Comparison of ENCODE assay signal across 1 cellular context in the genomic region with DNA sequence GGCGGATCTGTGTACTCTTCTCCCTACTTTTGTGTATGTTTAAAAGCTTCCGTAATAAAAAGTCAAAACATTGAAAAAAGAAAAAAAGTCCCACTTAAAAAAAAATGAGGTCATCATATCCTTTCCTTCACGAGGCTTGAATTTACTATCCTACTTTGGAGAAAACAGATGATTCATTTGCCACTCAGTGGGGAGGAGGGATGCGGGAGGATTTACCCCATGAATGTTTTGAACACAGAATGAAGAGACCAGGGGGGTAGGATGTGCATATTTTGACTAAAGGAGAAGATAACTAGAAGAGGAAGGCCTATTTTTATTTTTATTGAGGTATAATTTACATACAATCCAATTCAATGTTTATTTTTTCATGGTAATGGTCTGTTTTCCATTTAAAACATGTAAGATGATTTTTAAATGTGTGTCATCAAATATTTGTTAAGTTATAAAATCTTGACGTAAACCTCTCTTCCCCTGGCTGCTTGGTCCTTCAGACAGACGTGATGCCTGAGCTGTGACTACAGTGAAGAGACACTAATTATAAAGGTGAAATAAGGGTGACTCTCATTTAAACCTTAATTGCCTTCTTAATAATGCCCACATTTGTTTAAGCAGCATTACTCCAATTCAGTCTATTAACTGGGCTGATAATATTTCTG.
TF ChIP-seq lines count a peak whose summit lies in the region.

No MANE protein-coding gene starts in this region.

TF ChIP-seq in SK-N-SH, 30 proteins besides CTCF, POLR2A, EP300 and RAD21:
- TF ChIP-seq GABPA (IDR thresholded peaks at IDR 0.05; ENCODE audit: low read depth) (no peak), IRF3 (IDR thresholded peaks at IDR 0.05; ENCODE audit: low read depth, low read length) (no peak), PBX3 (IDR thresholded peaks at IDR 0.05) (peak; percentile 65), FOXJ3 (CRISPR knock-in tag; IDR thresholded peaks at IDR 0.05) (no peak), SMC3 (IDR thresholded peaks at IDR 0.05; ENCODE audit: low read depth, low read length) (no peak), RCOR1 (IDR thresholded peaks at IDR 0.05; ENCODE audit: low read length) (no peak), MEF2A (IDR thresholded peaks at IDR 0.05; ENCODE audit: borderline replicate concordance, low read depth) (no peak), RFX5 (IDR thresholded peaks at IDR 0.05; ENCODE audit: low read length) (no peak), NRF1 (IDR thresholded peaks at IDR 0.05; ENCODE audit: low read depth, low read length) (no peak), MXI1 (IDR thresholded peaks at IDR 0.05; ENCODE audit: low read depth, low read length) (no peak), FOXM1 (IDR thresholded peaks at IDR 0.05; ENCODE audit: low read depth) (0 out of 2 replicates have a peak, but pooled peaks have one; percentile 43), RXRA (IDR thresholded peaks at IDR 0.05; ENCODE audit: borderline replicate concordance, low read depth) (peak; percentile 19; the same call in 1 of the 2 replicates), TAF1 (IDR thresholded peaks at IDR 0.05; ENCODE audit: borderline replicate concordance, low read depth, low read length) (no peak), CHD2 (IDR thresholded peaks at IDR 0.05; ENCODE audit: low read length, partially characterized antibody) (no peak), YY1 (IDR thresholded peaks at IDR 0.05; ENCODE audit: low read depth) (no peak), GATA2 (CRISPR knock-in tag; IDR thresholded peaks at IDR 0.05) (no peak), TCF12 (IDR thresholded peaks at IDR 0.05) (peak; percentile 65), NFIC (IDR thresholded peaks at IDR 0.05; ENCODE audit: borderline replicate concordance) (peak; percentile 49; the same call in 1 of the 2 replicates), EZH2phosphoT487 (IDR thresholded peaks at IDR 0.05; ENCODE audit: borderline replicate concordance, low read depth) (no peak), SIN3A (IDR thresholded peaks at IDR 0.05; ENCODE audit: borderline replicate concordance, low read depth, low read length) (no peak), JUND (IDR thresholded peaks at IDR 0.05) (peak; percentile 74), TEAD4 (IDR thresholded peaks at IDR 0.05; ENCODE audit: borderline replicate concordance, insufficient read depth) (peak; percentile 51; the same call in 1 of the 2 replicates), FOSL2 (IDR thresholded peaks at IDR 0.05; ENCODE audit: borderline replicate concordance, low read depth) (peak; percentile 83), POLR2AphosphoS5 (IDR thresholded peaks at IDR 0.05; ENCODE audit: low read depth, low read length) (no peak), ELF1 (IDR thresholded peaks at IDR 0.05) (no peak)
- TF ChIP-seq, protein P1, sequence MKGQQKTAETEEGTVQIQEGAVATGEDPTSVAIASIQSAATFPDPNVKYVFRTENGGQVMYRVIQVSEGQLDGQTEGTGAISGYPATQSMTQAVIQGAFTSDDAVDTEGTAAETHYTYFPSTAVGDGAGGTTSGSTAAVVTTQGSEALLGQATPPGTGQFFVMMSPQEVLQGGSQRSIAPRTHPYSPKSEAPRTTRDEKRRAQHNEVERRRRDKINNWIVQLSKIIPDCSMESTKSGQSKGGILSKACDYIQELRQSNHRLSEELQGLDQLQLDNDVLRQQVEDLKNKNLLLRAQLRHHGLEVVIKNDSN (IDR thresholded peaks at IDR 0.05; ENCODE audit: borderline replicate concordance, low read depth) = no peak
- TF ChIP-seq, protein P2, sequence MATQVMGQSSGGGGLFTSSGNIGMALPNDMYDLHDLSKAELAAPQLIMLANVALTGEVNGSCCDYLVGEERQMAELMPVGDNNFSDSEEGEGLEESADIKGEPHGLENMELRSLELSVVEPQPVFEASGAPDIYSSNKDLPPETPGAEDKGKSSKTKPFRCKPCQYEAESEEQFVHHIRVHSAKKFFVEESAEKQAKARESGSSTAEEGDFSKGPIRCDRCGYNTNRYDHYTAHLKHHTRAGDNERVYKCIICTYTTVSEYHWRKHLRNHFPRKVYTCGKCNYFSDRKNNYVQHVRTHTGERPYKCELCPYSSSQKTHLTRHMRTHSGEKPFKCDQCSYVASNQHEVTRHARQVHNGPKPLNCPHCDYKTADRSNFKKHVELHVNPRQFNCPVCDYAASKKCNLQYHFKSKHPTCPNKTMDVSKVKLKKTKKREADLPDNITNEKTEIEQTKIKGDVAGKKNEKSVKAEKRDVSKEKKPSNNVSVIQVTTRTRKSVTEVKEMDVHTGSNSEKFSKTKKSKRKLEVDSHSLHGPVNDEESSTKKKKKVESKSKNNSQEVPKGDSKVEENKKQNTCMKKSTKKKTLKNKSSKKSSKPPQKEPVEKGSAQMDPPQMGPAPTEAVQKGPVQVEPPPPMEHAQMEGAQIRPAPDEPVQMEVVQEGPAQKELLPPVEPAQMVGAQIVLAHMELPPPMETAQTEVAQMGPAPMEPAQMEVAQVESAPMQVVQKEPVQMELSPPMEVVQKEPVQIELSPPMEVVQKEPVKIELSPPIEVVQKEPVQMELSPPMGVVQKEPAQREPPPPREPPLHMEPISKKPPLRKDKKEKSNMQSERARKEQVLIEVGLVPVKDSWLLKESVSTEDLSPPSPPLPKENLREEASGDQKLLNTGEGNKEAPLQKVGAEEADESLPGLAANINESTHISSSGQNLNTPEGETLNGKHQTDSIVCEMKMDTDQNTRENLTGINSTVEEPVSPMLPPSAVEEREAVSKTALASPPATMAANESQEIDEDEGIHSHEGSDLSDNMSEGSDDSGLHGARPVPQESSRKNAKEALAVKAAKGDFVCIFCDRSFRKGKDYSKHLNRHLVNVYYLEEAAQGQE (IDR thresholded peaks at IDR 0.05; ENCODE audit: low read depth, low read length) = no peak
- TF ChIP-seq, protein P3, sequence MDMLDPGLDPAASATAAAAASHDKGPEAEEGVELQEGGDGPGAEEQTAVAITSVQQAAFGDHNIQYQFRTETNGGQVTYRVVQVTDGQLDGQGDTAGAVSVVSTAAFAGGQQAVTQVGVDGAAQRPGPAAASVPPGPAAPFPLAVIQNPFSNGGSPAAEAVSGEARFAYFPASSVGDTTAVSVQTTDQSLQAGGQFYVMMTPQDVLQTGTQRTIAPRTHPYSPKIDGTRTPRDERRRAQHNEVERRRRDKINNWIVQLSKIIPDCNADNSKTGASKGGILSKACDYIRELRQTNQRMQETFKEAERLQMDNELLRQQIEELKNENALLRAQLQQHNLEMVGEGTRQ (IDR thresholded peaks at IDR 0.05; ENCODE audit: borderline replicate concordance, low read depth, low read length) = no peak
- TF ChIP-seq, protein P4, sequence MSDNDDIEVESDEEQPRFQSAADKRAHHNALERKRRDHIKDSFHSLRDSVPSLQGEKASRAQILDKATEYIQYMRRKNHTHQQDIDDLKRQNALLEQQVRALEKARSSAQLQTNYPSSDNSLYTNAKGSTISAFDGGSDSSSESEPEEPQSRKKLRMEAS (IDR thresholded peaks at IDR 0.05; ENCODE audit: low read depth) = 0 out of 2 replicates have a peak, but pooled peaks have one; percentile 38
- TF ChIP-seq, protein P5, sequence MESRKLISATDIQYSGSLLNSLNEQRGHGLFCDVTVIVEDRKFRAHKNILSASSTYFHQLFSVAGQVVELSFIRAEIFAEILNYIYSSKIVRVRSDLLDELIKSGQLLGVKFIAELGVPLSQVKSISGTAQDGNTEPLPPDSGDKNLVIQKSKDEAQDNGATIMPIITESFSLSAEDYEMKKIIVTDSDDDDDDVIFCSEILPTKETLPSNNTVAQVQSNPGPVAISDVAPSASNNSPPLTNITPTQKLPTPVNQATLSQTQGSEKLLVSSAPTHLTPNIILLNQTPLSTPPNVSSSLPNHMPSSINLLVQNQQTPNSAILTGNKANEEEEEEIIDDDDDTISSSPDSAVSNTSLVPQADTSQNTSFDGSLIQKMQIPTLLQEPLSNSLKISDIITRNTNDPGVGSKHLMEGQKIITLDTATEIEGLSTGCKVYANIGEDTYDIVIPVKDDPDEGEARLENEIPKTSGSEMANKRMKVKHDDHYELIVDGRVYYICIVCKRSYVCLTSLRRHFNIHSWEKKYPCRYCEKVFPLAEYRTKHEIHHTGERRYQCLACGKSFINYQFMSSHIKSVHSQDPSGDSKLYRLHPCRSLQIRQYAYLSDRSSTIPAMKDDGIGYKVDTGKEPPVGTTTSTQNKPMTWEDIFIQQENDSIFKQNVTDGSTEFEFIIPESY (IDR thresholded peaks at IDR 0.05; ENCODE audit: borderline replicate concordance, low read depth) = no peak
